8 cellular contexts compared by ENCODE assay signal in the genomic region with DNA sequence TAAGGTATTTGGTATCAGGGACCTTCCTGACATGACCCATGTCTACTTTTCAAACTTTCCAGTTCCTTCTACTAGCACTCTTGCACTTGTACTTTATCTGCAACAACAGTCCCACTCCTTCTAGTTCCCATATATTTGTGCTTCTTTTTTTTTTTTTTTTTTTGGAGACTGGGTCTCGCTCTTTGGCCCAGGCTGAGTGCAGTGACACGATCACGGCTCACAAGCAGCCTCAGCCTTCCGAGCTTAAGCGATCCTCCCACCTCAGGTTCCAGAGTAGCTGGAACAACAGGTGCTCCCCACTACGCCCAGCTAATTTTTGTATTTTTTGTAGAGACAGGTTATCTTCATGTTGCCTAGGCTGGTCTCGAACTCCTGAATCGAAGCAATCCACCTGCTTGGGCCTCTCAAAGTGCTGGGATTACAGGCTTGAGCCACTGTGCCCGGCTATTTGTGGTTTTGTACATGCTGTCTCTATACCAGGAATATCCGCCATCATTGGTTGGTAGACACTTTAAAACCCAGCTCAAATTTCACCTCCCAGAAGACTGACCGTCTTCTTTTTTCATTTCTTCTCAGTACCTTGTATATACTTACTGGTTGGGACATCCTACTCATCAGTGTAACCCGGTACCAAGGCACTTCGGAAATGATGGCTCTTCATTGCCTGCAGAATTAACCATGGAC. TPM values are rescaled to one million over a fixed set of nuclear protein-coding genes. Genes with fewer than 3 reads are reported as not detected.
DNase-seq lines count a peak whose midpoint lies in the region; ATAC-seq and TF ChIP-seq lines count a peak whose summit lies in the region.

No MANE protein-coding gene starts in this region.

- H3K27ac Mint-ChIP-seq in activated T-helper 1 cell treated with anti-CD3 and anti-CD28 coated beads, Interleukin-12 subunit alpha, Interleukin-12 subunit beta, Interleukin-2, Interleukin-4 antibody, amounts not matched to agents 30 ng/mL and 10 ng/mL and 1 ng/mL, durations not matched to agents 14 hours and 24 hours and 36 hours: peak overlapping the region; percentile 100

- H3K4me3 ChIP-seq in SK-N-SH (ENCODE audit: low read depth in 2 of 2, low read length in 1 of 2): peak overlapping the region; percentile 62 to 82
- H3K4me3 ChIP-seq in iPS-18a (ENCODE audit: low read length): peak overlapping the region; percentile 89
- peak overlapping the region; percentile 68 to 86 (median 78) for H3K4me3 ChIP-seq in stomach

- peaks cover 3 to 5% of the 10 kb centered on the region in 2 experiments; a peak in 2 of 4 replicates for H3K4me1 ChIP-seq in SK-N-SH (ENCODE audit: control insufficient read depth in 1 of 2, insufficient read depth in 2 of 2, low read depth in 1 of 2, low read length in 1 of 2)
- peaks cover 14% of the 10 kb centered on the region for H3K4me1 ChIP-seq in iPS-18a (ENCODE audit: control insufficient read depth, low read depth, low read length)
- H3K4me1 ChIP-seq in stomach: peaks cover 15 to 25% (median 20%) of the 10 kb centered on the region in 4 donors

- intact Hi-C loops in activated T-helper 1 cell treated with anti-CD3 and anti-CD28 coated beads, Interleukin-12 subunit alpha, Interleukin-12 subunit beta, Interleukin-2, Interleukin-4 antibody, amounts not matched to agents 30 ng/mL and 10 ng/mL and 1 ng/mL, durations not matched to agents 14 hours and 24 hours and 36 hours (cut with micrococcal nuclease): no loop called here
- intact Hi-C loops in stomach (cut with DNase I; ENCODE audit: low total_unique reads): no loop called here

- no peaks in the 10 kb centered on the region for H3K27me3 Mint-ChIP-seq in activated T-helper 1 cell treated with anti-CD3 and anti-CD28 coated beads, Interleukin-12 subunit alpha, Interleukin-12 subunit beta, Interleukin-2, Interleukin-4 antibody, amounts not matched to agents 30 ng/mL and 10 ng/mL and 1 ng/mL, durations not matched to agents 14 hours and 24 hours and 36 hours (ENCODE audit: insufficient read depth)

- POLR2A ChIA-PET in SK-N-SH (lab: Yijun Ruan, JAX): no interaction called here

- peaks cover 11% of the 10 kb centered on the region for H3K9me3 Mint-ChIP-seq in activated T-helper 1 cell treated with anti-CD3 and anti-CD28 coated beads, Interleukin-12 subunit alpha, Interleukin-12 subunit beta, Interleukin-2, Interleukin-4 antibody, amounts not matched to agents 30 ng/mL and 10 ng/mL and 1 ng/mL, durations not matched to agents 14 hours and 24 hours and 36 hours

- H3K27ac ChIP-seq in SK-N-SH (ENCODE audit: low read depth in 2 of 2, low read length in 1 of 2) (peak overlapping the region in 1 of 2 experiments; percentile 84; a peak in 1 of 4 replicates), iPS-18a (ENCODE audit: low read length) (no peak overlapping the region), stomach (peak overlapping the region in 4 of 5 donors; percentile 89 to 94 (median 90))

- TF ChIP-seq CTCF in SK-N-SH (IDR thresholded peaks at IDR 0.05) (no peak), stomach (IDR thresholded peaks at IDR 0.05) (no peak)

- CTCF ChIA-PET in SK-N-SH (lab: Yijun Ruan, JAX): interaction anchor here (1.8 kb wide), 1 partner anchor 227 kb away, joined by 4 read pairs; no protein-coding TSS in a partner anchor

- no peaks in the 10 kb centered on the region for H3K9me2 ChIP-seq in SK-N-SH

- peaks cover 3% of the 10 kb centered on the region; the same call in 1 of the 2 replicates for H4K20me1 ChIP-seq in SK-N-SH (ENCODE audit: insufficient read depth)

- peaks cover 59% of the 10 kb centered on the region for H3K79me2 ChIP-seq in SK-N-SH (ENCODE audit: insufficient read depth)

- H3K9me3 ChIP-seq in SK-N-SH: no peaks in the 10 kb centered on the region
- H3K9me3 ChIP-seq in iPS-18a (ENCODE audit: control insufficient read depth, low read depth, low read length): no peaks in the 10 kb centered on the region
- peaks cover 0 to 2% (median under 1%) of the 10 kb centered on the region in 4 donors for H3K9me3 ChIP-seq in stomach

- H3K9ac ChIP-seq in SK-N-SH (peak overlapping the region; percentile 88), iPS-18a (ENCODE audit: low read length) (peak overlapping the region; percentile 91)

- peak overlapping the region; percentile 93 for H3K4me2 ChIP-seq in SK-N-SH

- DNase-seq in SK-N-SH: no peak
- DNase-seq in activated T-helper 1 cell treated with anti-CD3 and anti-CD28 coated beads, Interleukin-12 subunit alpha, Interleukin-12 subunit beta, Interleukin-2, Interleukin-4 antibody, amounts not matched to agents 30 ng/mL and 10 ng/mL and 1 ng/mL, durations not matched to agents 14 hours and 24 hours and 36 hours (ENCODE audit: low spot score): no peak
- DNase-seq in stomach: no peak
- DNase-seq in SHP77 treated with DMSO at 0.1 percent for 48 hours (lab: John Stamatoyannopoulos, UW): no peak
- DNase-seq in activated CD8-positive, alpha-beta memory T cell treated with anti-CD3 and anti-CD28 coated beads for 24 hours: no peak
- no peak for DNase-seq in stimulated activated CD8-positive, alpha-beta memory T cell treated with anti-CD3 and anti-CD28 coated beads, Interleukin-4, amount 100 ng/mL, for 48 hours

- no peak for ATAC-seq in SK-N-SH treated with all-trans-retinoic acid at 6 μM for 48 hours

- TF ChIP-seq EP300 in SK-N-SH (IDR thresholded peaks at IDR 0.05; ENCODE audit: borderline replicate concordance in 1 of 2, low read depth in 1 of 2, low read length in 1 of 2) (no peak), stomach (IDR thresholded peaks at IDR 0.05) (no peak)

- TF ChIP-seq RAD21 in SK-N-SH (IDR thresholded peaks at IDR 0.05; ENCODE audit: low read length): no peak

- H3K4me3 Mint-ChIP-seq in activated T-helper 1 cell treated with anti-CD3 and anti-CD28 coated beads, Interleukin-12 subunit alpha, Interleukin-12 subunit beta, Interleukin-2, Interleukin-4 antibody, amounts not matched to agents 30 ng/mL and 10 ng/mL and 1 ng/mL, durations not matched to agents 14 hours and 24 hours and 36 hours: peak overlapping the region; percentile 98

- 91% methylated on average over 13 of the region's 13 CpGs for WGBS in SK-N-SH (ENCODE audit: low lambda C conversion rate)
- WGBS in stomach, 5 donors: 86 to 91% (median 90%) methylated on average over 13 of the region's 13 CpGs

- TF ChIP-seq POLR2A in stomach (IDR thresholded peaks at IDR 0.05): no peak

- H3K4me1 Mint-ChIP-seq in activated T-helper 1 cell treated with anti-CD3 and anti-CD28 coated beads, Interleukin-12 subunit alpha, Interleukin-12 subunit beta, Interleukin-2, Interleukin-4 antibody, amounts not matched to agents 30 ng/mL and 10 ng/mL and 1 ng/mL, durations not matched to agents 14 hours and 24 hours and 36 hours (ENCODE audit: low read depth): peaks cover 29% of the 10 kb centered on the region

- no peak overlapping the region for H2AFZ ChIP-seq in SK-N-SH (ENCODE audit: low read depth)

- H3K27me3 ChIP-seq in SK-N-SH (ENCODE audit: insufficient read depth) (no peaks in the 10 kb centered on the region), iPS-18a (ENCODE audit: control insufficient read depth, insufficient read depth, low read length) (no peaks in the 10 kb centered on the region), stomach (peaks cover 0 to 4% (median 0%) of the 10 kb centered on the region in 3 donors)

- peaks cover 8% of the 10 kb centered on the region for H3K36me3 Mint-ChIP-seq in activated T-helper 1 cell treated with anti-CD3 and anti-CD28 coated beads, Interleukin-12 subunit alpha, Interleukin-12 subunit beta, Interleukin-2, Interleukin-4 antibody, amounts not matched to agents 30 ng/mL and 10 ng/mL and 1 ng/mL, durations not matched to agents 14 hours and 24 hours and 36 hours (ENCODE audit: low read depth)

- peaks cover 12% of the 10 kb centered on the region for H3F3A ChIP-seq in SK-N-SH (replicated peaks; ENCODE audit: insufficient read depth)

- H3K36me3 ChIP-seq in SK-N-SH (replicated peaks in 1 of 2; ENCODE audit: control insufficient read depth in 1 of 2, insufficient read depth in 2 of 2, low read length in 1 of 2) (peaks cover 0 to 20% of the 10 kb centered on the region in 2 experiments), iPS-18a (ENCODE audit: control insufficient read depth, low read depth, low read length) (no peaks in the 10 kb centered on the region), stomach (no peaks in the 10 kb centered on the region)

TF ChIP-seq in SK-N-SH, 30 proteins besides CTCF, POLR2A, EP300 and RAD21 (continues in another document):
- no peak for TF ChIP-seq POLR2AphosphoS5 (IDR thresholded peaks at IDR 0.05; ENCODE audit: low read depth, low read length)
- TF ChIP-seq SMC3 (IDR thresholded peaks at IDR 0.05; ENCODE audit: low read depth, low read length): no peak
- TF ChIP-seq, protein P1, sequence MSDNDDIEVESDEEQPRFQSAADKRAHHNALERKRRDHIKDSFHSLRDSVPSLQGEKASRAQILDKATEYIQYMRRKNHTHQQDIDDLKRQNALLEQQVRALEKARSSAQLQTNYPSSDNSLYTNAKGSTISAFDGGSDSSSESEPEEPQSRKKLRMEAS (IDR thresholded peaks at IDR 0.05; ENCODE audit: low read depth): no peak
- TF ChIP-seq TCF12 (IDR thresholded peaks at IDR 0.05): no peak

TF ChIP-seq in SK-N-SH treated with all-trans-retinoic acid at 6 μM for 48 hours, 23 proteins besides CTCF, POLR2A, EP300 and RAD21 (continues in another document):
- no peak for TF ChIP-seq OSR1 (CRISPR knock-in tag; IDR thresholded peaks at IDR 0.05)
- TF ChIP-seq ZNF565 (CRISPR knock-in tag; conservative IDR thresholded peaks at IDR 0.05; ENCODE audit: low read depth): no peak
- TF ChIP-seq PPARA (CRISPR knock-in tag; IDR thresholded peaks at IDR 0.05; ENCODE audit: borderline replicate concordance): no peak
- TF ChIP-seq TOX (CRISPR knock-in tag; IDR thresholded peaks at IDR 0.05; ENCODE audit: borderline replicate concordance): no peak
- TF ChIP-seq TCF4 (CRISPR knock-in tag; IDR thresholded peaks at IDR 0.05; ENCODE audit: borderline replicate concordance): no peak
- TF ChIP-seq CSDC2 (CRISPR knock-in tag; IDR thresholded peaks at IDR 0.05): no peak

RNA-seq across cellular contexts. Expression of gene ZMYM1, which starts 1.1 kb away (rescaled TPM):
- polyA plus RNA-seq in SK-N-SH (2012; rRNA removed) (4.1 and 6.4 TPM in 2 replicates), stomach (1 to 10 TPM; 1.7 to 3.0 (median 2.1) TPM)
- 3.1 and 4.4 TPM in 2 replicates for polyA plus RNA-seq in SK-N-SH (2012; cell fraction: cytosol; rRNA removed)
- polyA plus RNA-seq in SK-N-SH (2012; cell fraction: nucleus; rRNA removed): 7.9 and 14.3 TPM in 2 replicates
- total RNA-seq in activated T-helper 1 cell treated with anti-CD3 and anti-CD28 coated beads, Interleukin-12 subunit alpha, Interleukin-12 subunit beta, Interleukin-2, Interleukin-4 antibody, amounts not matched to agents 30 ng/mL and 10 ng/mL and 1 ng/mL, durations not matched to agents 14 hours and 24 hours and 36 hours: 3.3 and 5.3 TPM in 2 replicates
- total RNA-seq in stomach: 10 to 100 TPM in 3 of 5 donors, 1 to 10 TPM in 1, under 1 TPM in 1; 0.58 to 65.6 (median 21.8) TPM

RNA-seq across cellular contexts. Expression of gene ZMYM6, which starts 48.6 kb away (rescaled TPM):
- polyA plus RNA-seq in SK-N-SH (2012; rRNA removed) (7.6 and 7.7 TPM in 2 replicates), stomach (1 to 10 TPM; 4.9 to 8.2 (median 6.1) TPM)
- 3.8 and 4.9 TPM in 2 replicates for polyA plus RNA-seq in SK-N-SH (2012; cell fraction: cytosol; rRNA removed)
- 27.7 and 30.4 TPM in 2 replicates for polyA plus RNA-seq in SK-N-SH (2012; cell fraction: nucleus; rRNA removed)
- 20.7 and 24.6 TPM in 2 replicates for total RNA-seq in activated T-helper 1 cell treated with anti-CD3 and anti-CD28 coated beads, Interleukin-12 subunit alpha, Interleukin-12 subunit beta, Interleukin-2, Interleukin-4 antibody, amounts not matched to agents 30 ng/mL and 10 ng/mL and 1 ng/mL, durations not matched to agents 14 hours and 24 hours and 36 hours
- 10 to 100 TPM in 4 of 5 donors, 1 to 10 TPM in 1; 6.1 to 47.5 (median 35.8) TPM for total RNA-seq in stomach
